In genomic region chr14:31270196-31270772, GRCh38 we compare ENCODE assay signal across 10 cellular contexts.
DNase-seq lines count a peak whose midpoint lies in the region; ATAC-seq, FAIRE-seq and TF ChIP-seq lines count a peak whose summit lies in the region.
"Had no signal": no experiment of that assay in that cellular context is flagged by ENCODE, and none has a peak within 500 bp of the region (broad histone marks: within the 10 kb centered on the region; RNA-seq: fewer than 3 reads in every experiment).

No MANE protein-coding gene starts in this region.

- BruUV-seq in endothelial cell of umbilical vein (replicated peaks; lab: Mats Ljungman, UMichigan) = no TSS peak

- peak; percentile 44 to 45 for DNase-seq in activated T-cell treated with anti-CD3 and anti-CD28 coated beads, Interleukin-2, amount 50 U/mL, for 48 hours
- no peak for DNase-seq in activated T-cell treated with anti-CD3 and anti-CD28 coated beads, Interleukin-2, amount 50 U/mL, for 4 hours
- peak; percentile 25 for DNase-seq in NCI-H460 (ENCODE audit: extremely low read depth, low read depth)
- no peak for DNase-seq in endothelial cell of umbilical vein (ENCODE audit: low read depth, low spot score)
- peak; percentile 16 to 56 for DNase-seq in stimulated activated effector memory CD8-positive, alpha-beta T cell treated with anti-CD3 and anti-CD28 coated beads, Interleukin-12 subunit alpha, Interleukin-12 subunit beta, amount 100 ng/mL, for 72 hours (ENCODE audit: low spot score in 2 of 2)
- DNase-seq in epidermal melanocyte (ENCODE audit: insufficient read length, low spot score) = no peak
- no peak for DNase-seq in NCI-H128 (lab: John Stamatoyannopoulos, UW; ENCODE audit: unreplicated experiment)
- no peak for DNase-seq in AG08396 (ENCODE audit: low spot score)
- DNase-seq: T-cell had no signal

- H3K79me2 ChIP-seq in endothelial cell of umbilical vein (ENCODE audit: control insufficient read depth, insufficient read depth, low read length) = no peaks in the 10 kb centered on the region

- H3K4me1 ChIP-seq in endothelial cell of umbilical vein (ENCODE audit: control insufficient read depth, extremely low read depth, insufficient read depth, low read length) = peaks cover 9% of the 10 kb centered on the region

- H3K9me3 Mint-ChIP-seq in activated T-cell treated with anti-CD3 and anti-CD28 coated beads, Interleukin-2, amount 50 U/mL, for 4 hours = no peaks in the 10 kb centered on the region
- H3K9me3 Mint-ChIP-seq in stimulated activated effector memory CD8-positive, alpha-beta T cell treated with anti-CD3 and anti-CD28 coated beads, Interleukin-12 subunit alpha, Interleukin-12 subunit beta, amount 100 ng/mL, for 72 hours = peaks cover 3% of the 10 kb centered on the region

- peak overlapping the region; percentile 21 for H3K27ac ChIP-seq in endothelial cell of umbilical vein (ENCODE audit: insufficient read depth, low read depth, low read length)

- FAIRE-seq in endothelial cell of umbilical vein (lab: Jason Lieb, UNC) = peak; percentile 33

- H3K36me3 ChIP-seq in endothelial cell of umbilical vein (ENCODE audit: control insufficient read depth in 2 of 2, extremely low read depth in 1 of 2, insufficient read depth in 2 of 2, low read length in 2 of 2) = no peaks in the 10 kb centered on the region

- dilution Hi-C loops in endothelial cell of umbilical vein (cut with MboI; ENCODE audit: extremely low pct_ligation_motif_present, low sequenced_read_pairs) = no loop called here

- no peak overlapping the region for H3K4me3 Mint-ChIP-seq in activated T-cell treated with anti-CD3 and anti-CD28 coated beads, Interleukin-2, amount 50 U/mL, for 4 hours
- H3K4me3 Mint-ChIP-seq in stimulated activated effector memory CD8-positive, alpha-beta T cell treated with anti-CD3 and anti-CD28 coated beads, Interleukin-12 subunit alpha, Interleukin-12 subunit beta, amount 100 ng/mL, for 72 hours = no peak overlapping the region
- H3K4me3 Mint-ChIP-seq: brain, T-cell had no signal

- H2AFZ ChIP-seq in endothelial cell of umbilical vein (ENCODE audit: low read depth, low read length) = no peak overlapping the region

- no peaks in the 10 kb centered on the region for H3K9me1 ChIP-seq in endothelial cell of umbilical vein (replicated peaks; ENCODE audit: control insufficient read depth, extremely low read depth, insufficient read depth, low read length)

- peak in 1 of 2 donors; percentile 24 for TF ChIP-seq CTCF in endothelial cell of umbilical vein (IDR thresholded peaks at IDR 0.05; ENCODE audit: extremely low read depth in 1 of 2, insufficient read depth in 1 of 2, low read depth in 1 of 2, low read length in 2 of 2)

- no peaks in the 10 kb centered on the region for H3K9me3 ChIP-seq in endothelial cell of umbilical vein (replicated peaks; ENCODE audit: control insufficient read depth, insufficient read depth, low read length)

- peaks cover 7% of the 10 kb centered on the region for H3K4me1 Mint-ChIP-seq in activated T-cell treated with anti-CD3 and anti-CD28 coated beads, Interleukin-2, amount 50 U/mL, for 4 hours (ENCODE audit: low read depth)
- peaks cover 6% of the 10 kb centered on the region for H3K4me1 Mint-ChIP-seq in stimulated activated effector memory CD8-positive, alpha-beta T cell treated with anti-CD3 and anti-CD28 coated beads, Interleukin-12 subunit alpha, Interleukin-12 subunit beta, amount 100 ng/mL, for 72 hours
- H3K4me1 Mint-ChIP-seq: brain had no signal

- H4K20me1 ChIP-seq in endothelial cell of umbilical vein (replicated peaks; ENCODE audit: control insufficient read depth, extremely low read depth, insufficient read depth, low read length) = no peaks in the 10 kb centered on the region

- TF ChIP-seq POLR2A in endothelial cell of umbilical vein (IDR thresholded peaks at IDR 0.05; ENCODE audit: low read depth, low read length) = no peak

- no peak overlapping the region for H3K27ac Mint-ChIP-seq in stimulated activated effector memory CD8-positive, alpha-beta T cell treated with anti-CD3 and anti-CD28 coated beads, Interleukin-12 subunit alpha, Interleukin-12 subunit beta, amount 100 ng/mL, for 72 hours
- H3K27ac Mint-ChIP-seq: T-cell had no signal

- intact Hi-C loops in endothelial cell of umbilical vein (cut with micrococcal nuclease) = loop anchor here (1.0 kb wide), 1 partner anchor 86 kb away; no protein-coding TSS in a partner anchor

- H3K4me2 ChIP-seq in endothelial cell of umbilical vein (ENCODE audit: insufficient read depth, low read length) = no peak overlapping the region

- ATAC-seq in activated T-cell treated with anti-CD3 and anti-CD28 coated beads, Interleukin-2, amount 50 U/mL, for 4 hours = no peak
- peak; percentile 31 for ATAC-seq in stimulated activated effector memory CD8-positive, alpha-beta T cell treated with anti-CD3 and anti-CD28 coated beads, Interleukin-12 subunit alpha, Interleukin-12 subunit beta, amount 100 ng/mL, for 72 hours
- ATAC-seq: T-cell had no signal

- no peak overlapping the region for H3K9ac ChIP-seq in endothelial cell of umbilical vein (replicated peaks; ENCODE audit: extremely low read depth, insufficient read depth, low read length)

- POLR2A ChIA-PET in endothelial cell of umbilical vein (lab: Charles Lee) = no interaction called here

- no peaks in the 10 kb centered on the region for H3K27me3 ChIP-seq in endothelial cell of umbilical vein (ENCODE audit: control insufficient read depth in 2 of 2, insufficient read depth in 2 of 2, low read length in 2 of 2)

- H3K27me3 Mint-ChIP-seq in activated T-cell treated with anti-CD3 and anti-CD28 coated beads, Interleukin-2, amount 50 U/mL, for 4 hours (ENCODE audit: low read depth) = no peaks in the 10 kb centered on the region
- H3K27me3 Mint-ChIP-seq: T-cell had no signal

- CTCF ChIA-PET in endothelial cell of umbilical vein (lab: Charles Lee) = no interaction called here

- no peaks in the 10 kb centered on the region for H3K36me3 Mint-ChIP-seq in activated T-cell treated with anti-CD3 and anti-CD28 coated beads, Interleukin-2, amount 50 U/mL, for 4 hours (ENCODE audit: insufficient read depth)
- no peaks in the 10 kb centered on the region for H3K36me3 Mint-ChIP-seq in stimulated activated effector memory CD8-positive, alpha-beta T cell treated with anti-CD3 and anti-CD28 coated beads, Interleukin-12 subunit alpha, Interleukin-12 subunit beta, amount 100 ng/mL, for 72 hours
- H3K36me3 Mint-ChIP-seq: brain, T-cell had no signal

- no peak overlapping the region for H3K4me3 ChIP-seq in endothelial cell of umbilical vein (replicated peaks in 1 of 3; ENCODE audit: insufficient read depth in 1 of 3, low read depth in 1 of 3, low read length in 3 of 3)

TF ChIP-seq in endothelial cell of umbilical vein, 7 proteins besides CTCF, POLR2A, EP300 and RAD21:
- TF ChIP-seq EZH2 (IDR thresholded peaks at IDR 0.05; ENCODE audit: borderline replicate concordance, low read depth, low read length, severe bottlenecking) = no peak

Comparison
In these comparisons a context has a peak if more than half of its experiments do, and no peak if none do; other contexts are left out.
1. DNase-seq: peak in activated T-cell treated with anti-CD3 and anti-CD28 coated beads, Interleukin-2, amount 50 U/mL, for 48 hours (2 of 2), NCI-H460 (single experiment) and stimulated activated effector memory CD8-positive, alpha-beta T cell treated with anti-CD3 and anti-CD28 coated beads, Interleukin-12 subunit alpha, Interleukin-12 subunit beta, amount 100 ng/mL, for 72 hours (2 of 2); none in activated T-cell treated with anti-CD3 and anti-CD28 coated beads, Interleukin-2, amount 50 U/mL, for 4 hours (single experiment), endothelial cell of umbilical vein (single experiment), epidermal melanocyte (single experiment), NCI-H128 (single experiment) and AG08396 (single experiment).